ENCODE assay signal across 1 cellular context in genomic region chr17:3983945-3984484, GRCh38.
TF ChIP-seq lines count a peak whose summit lies in the region.

No MANE protein-coding gene starts in this region.

TF ChIP-seq in HEK293, 187 proteins besides CTCF, POLR2A, EP300 and RAD21 (continued from another document and continues in another):
- TF ChIP-seq ZBTB11 (tag by site-specific recombination; conservative IDR thresholded peaks at IDR 0.05; ENCODE audit: low read depth): peak; percentile 78
- no peak for TF ChIP-seq KLF7 (tag by site-specific recombination; IDR thresholded peaks at IDR 0.05; ENCODE audit: borderline replicate concordance)
- TF ChIP-seq ZNF560 (tag by site-specific recombination; IDR thresholded peaks at IDR 0.05; ENCODE audit: borderline replicate concordance): peak; percentile 87; the same call in 1 of the 2 replicates
- peak; percentile 19; the same call in 1 of the 2 replicates for TF ChIP-seq ZNF214 (tag by site-specific recombination; IDR thresholded peaks at IDR 0.05; ENCODE audit: borderline replicate concordance)
- no peak for TF ChIP-seq ZFP41 (tag by site-specific recombination; IDR thresholded peaks at IDR 0.05; ENCODE audit: borderline replicate concordance)
- TF ChIP-seq HOXD13 (CRISPR knock-in tag; IDR thresholded peaks at IDR 0.05; ENCODE audit: borderline replicate concordance): no peak
- TF ChIP-seq ZBTB17 (tag by site-specific recombination; IDR thresholded peaks at IDR 0.05): no peak
- TF ChIP-seq PATZ1 (tag by site-specific recombination; IDR thresholded peaks at IDR 0.05): no peak
- no peak for TF ChIP-seq INSM2 (tag by site-specific recombination; IDR thresholded peaks at IDR 0.05)
- peak; percentile 86 for TF ChIP-seq ZNF426 (tag by site-specific recombination; IDR thresholded peaks at IDR 0.05)
- TF ChIP-seq ZNF621 (tag by site-specific recombination; IDR thresholded peaks at IDR 0.05): no peak
- TF ChIP-seq ZNF423 (tag by site-specific recombination; IDR thresholded peaks at IDR 0.05): no peak
- TF ChIP-seq BCL11B (tag by site-specific recombination; IDR thresholded peaks at IDR 0.05; ENCODE audit: low read depth): no peak
- 0 out of 2 replicates have a peak, but pooled peaks have one; percentile 46 for TF ChIP-seq ZNF639 (tag by site-specific recombination; IDR thresholded peaks at IDR 0.05)
- no peak for TF ChIP-seq ZBTB20 (tag by site-specific recombination; IDR thresholded peaks at IDR 0.05)
- TF ChIP-seq ZEB2 (tag by site-specific recombination; IDR thresholded peaks at IDR 0.05): no peak
- TF ChIP-seq ZBTB49 (tag by site-specific recombination; IDR thresholded peaks at IDR 0.05; ENCODE audit: low read depth): no peak
- TF ChIP-seq ZNF239 (tag by site-specific recombination; IDR thresholded peaks at IDR 0.05): no peak
- no peak for TF ChIP-seq ZNF133 (tag by site-specific recombination; IDR thresholded peaks at IDR 0.05)
- TF ChIP-seq ZNF585B (tag by site-specific recombination; IDR thresholded peaks at IDR 0.05): no peak
- no peak for TF ChIP-seq ZSCAN5A (tag by site-specific recombination; IDR thresholded peaks at IDR 0.05)
- TF ChIP-seq ZNF121 (tag by site-specific recombination; IDR thresholded peaks at IDR 0.05): no peak
- no peak for TF ChIP-seq ZNF747 (tag by site-specific recombination; IDR thresholded peaks at IDR 0.05)
- no peak for TF ChIP-seq ZNF311 (tag by site-specific recombination; IDR thresholded peaks at IDR 0.05; ENCODE audit: borderline replicate concordance)
- TF ChIP-seq AEBP2 (tag by site-specific recombination; IDR thresholded peaks at IDR 0.05; ENCODE audit: borderline replicate concordance): 0 out of 2 replicates have a peak, but pooled peaks have one; percentile 67
- TF ChIP-seq ZNF692 (tag by site-specific recombination; IDR thresholded peaks at IDR 0.05): no peak
- TF ChIP-seq ZNF404 (tag by site-specific recombination; IDR thresholded peaks at IDR 0.05): 0 out of 2 replicates have a peak, but pooled peaks have one; percentile 68
- TF ChIP-seq ZSCAN4 (tag by site-specific recombination; IDR thresholded peaks at IDR 0.05): no peak
- no peak for TF ChIP-seq ZFP3 (tag by site-specific recombination; IDR thresholded peaks at IDR 0.05; ENCODE audit: low read depth)
- TF ChIP-seq ZNF610 (tag by site-specific recombination; IDR thresholded peaks at IDR 0.05; ENCODE audit: borderline replicate concordance): peak; percentile 43; the same call in 1 of the 2 replicates
- TF ChIP-seq PBX3 (CRISPR knock-in tag; IDR thresholded peaks at IDR 0.05): no peak
- no peak for TF ChIP-seq KLF16 (tag by site-specific recombination; IDR thresholded peaks at IDR 0.05)
- TF ChIP-seq ZNF548 (tag by site-specific recombination; IDR thresholded peaks at IDR 0.05): no peak
- TF ChIP-seq ZNF629 (tag by site-specific recombination; IDR thresholded peaks at IDR 0.05): peak; percentile 55; the same call in 1 of the 2 replicates
- no peak for TF ChIP-seq EGR2 (tag by site-specific recombination; IDR thresholded peaks at IDR 0.05; ENCODE audit: low read depth)
- peak; percentile 91 for TF ChIP-seq ZNF433 (tag by site-specific recombination; IDR thresholded peaks at IDR 0.05; ENCODE audit: low read depth)
- peak; percentile 67; the same call in 1 of the 2 replicates for TF ChIP-seq GLI2 (tag by site-specific recombination; IDR thresholded peaks at IDR 0.05; ENCODE audit: borderline replicate concordance, low read depth)
- no peak for TF ChIP-seq ZNF580 (tag by site-specific recombination; IDR thresholded peaks at IDR 0.05)
